1 cellular context compared by ENCODE assay signal in genomic region chr19:11581740-11582139, GRCh38.
TF ChIP-seq lines count a peak whose summit lies in the region.

No MANE protein-coding gene starts in this region.

TF ChIP-seq in GM12878, 131 proteins besides CTCF, POLR2A, EP300 and RAD21 (continued from another document):
- TF ChIP-seq, protein P1, sequence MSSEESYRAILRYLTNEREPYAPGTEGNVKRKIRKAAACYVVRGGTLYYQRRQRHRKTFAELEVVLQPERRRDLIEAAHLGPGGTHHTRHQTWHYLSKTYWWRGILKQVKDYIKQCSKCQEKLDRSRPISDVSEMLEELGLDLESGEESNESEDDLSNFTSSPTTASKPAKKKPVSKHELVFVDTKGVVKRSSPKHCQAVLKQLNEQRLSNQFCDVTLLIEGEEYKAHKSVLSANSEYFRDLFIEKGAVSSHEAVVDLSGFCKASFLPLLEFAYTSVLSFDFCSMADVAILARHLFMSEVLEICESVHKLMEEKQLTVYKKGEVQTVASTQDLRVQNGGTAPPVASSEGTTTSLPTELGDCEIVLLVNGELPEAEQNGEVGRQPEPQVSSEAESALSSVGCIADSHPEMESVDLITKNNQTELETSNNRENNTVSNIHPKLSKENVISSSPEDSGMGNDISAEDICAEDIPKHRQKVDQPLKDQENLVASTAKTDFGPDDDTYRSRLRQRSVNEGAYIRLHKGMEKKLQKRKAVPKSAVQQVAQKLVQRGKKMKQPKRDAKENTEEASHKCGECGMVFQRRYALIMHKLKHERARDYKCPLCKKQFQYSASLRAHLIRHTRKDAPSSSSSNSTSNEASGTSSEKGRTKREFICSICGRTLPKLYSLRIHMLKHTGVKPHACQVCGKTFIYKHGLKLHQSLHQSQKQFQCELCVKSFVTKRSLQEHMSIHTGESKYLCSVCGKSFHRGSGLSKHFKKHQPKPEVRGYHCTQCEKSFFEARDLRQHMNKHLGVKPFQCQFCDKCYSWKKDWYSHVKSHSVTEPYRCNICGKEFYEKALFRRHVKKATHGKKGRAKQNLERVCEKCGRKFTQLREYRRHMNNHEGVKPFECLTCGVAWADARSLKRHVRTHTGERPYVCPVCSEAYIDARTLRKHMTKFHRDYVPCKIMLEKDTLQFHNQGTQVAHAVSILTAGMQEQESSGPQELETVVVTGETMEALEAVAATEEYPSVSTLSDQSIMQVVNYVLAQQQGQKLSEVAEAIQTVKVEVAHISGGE (CRISPR knock-in tag; IDR thresholded peaks at IDR 0.05), result no peak
- no peak for TF ChIP-seq FOXK2 (IDR thresholded peaks at IDR 0.05)
- no peak for TF ChIP-seq TCF3 (IDR thresholded peaks at IDR 0.05; ENCODE audit: borderline replicate concordance, insufficient read depth, low read depth, low read length)
- no peak for TF ChIP-seq ZNF24 (IDR thresholded peaks at IDR 0.05)
